In genomic region chr12:53674977-53675700, GRCh38 we compare ENCODE assay signal across 8 cellular contexts. TPM values are rescaled to one million over a fixed set of nuclear protein-coding genes. Genes with fewer than 3 reads are reported as not detected.
A peak's percentile ranks its signal among the peaks of the same experiment; 100 is the strongest.
DNase-seq lines count a peak whose midpoint lies in the region; ATAC-seq and TF ChIP-seq lines count a peak whose summit lies in the region.

No MANE protein-coding gene starts in this region.

- peaks cover 9% of the 10 kb centered on the region for H3K27me3 Mint-ChIP-seq in activated naive CD4-positive, alpha-beta T cell treated with anti-CD3 and anti-CD28 coated beads, Interleukin-2, amount 50 U/mL, for 24 hours

- no peak for TF ChIP-seq EP300 in transverse colon (IDR thresholded peaks at IDR 0.05; ENCODE audit: low read depth)

- H3K4me1 ChIP-seq in adrenal gland (replicated peaks in 1 of 2): peaks cover 15 to 56% of the 10 kb centered on the region in 2 donors
- peaks cover 0 to 8% (median 0%) of the 10 kb centered on the region in 4 donors for H3K4me1 ChIP-seq in right lobe of liver
- peaks cover 10 to 33% (median 18%) of the 10 kb centered on the region in 4 donors for H3K4me1 ChIP-seq in transverse colon

- peak overlapping the region in 4 of 5 donors; percentile 69 to 96 (median 87) for H3K27ac ChIP-seq in adrenal gland
- H3K27ac ChIP-seq in right lobe of liver: peak overlapping the region; percentile 80 to 82 (median 82)
- peak overlapping the region; percentile 85 to 94 (median 90) for H3K27ac ChIP-seq in transverse colon

- no peaks in the 10 kb centered on the region for H3K27me3 ChIP-seq in adrenal gland
- H3K27me3 ChIP-seq in right lobe of liver: no peaks in the 10 kb centered on the region
- peaks cover 6% of the 10 kb centered on the region for H3K27me3 ChIP-seq in transverse colon

- TF ChIP-seq POLR2A in adrenal gland (IDR thresholded peaks at IDR 0.05): no peak
- TF ChIP-seq POLR2A in right lobe of liver (IDR thresholded peaks at IDR 0.05): no peak
- no peak for TF ChIP-seq POLR2A in transverse colon (IDR thresholded peaks at IDR 0.05)

- peaks cover 29% of the 10 kb centered on the region for H3K4me1 Mint-ChIP-seq in activated naive CD4-positive, alpha-beta T cell treated with anti-CD3 and anti-CD28 coated beads, Interleukin-2, amount 50 U/mL, for 24 hours

- intact Hi-C loops in adrenal gland (cut with DNase I): loop anchor here (5.0 kb wide), 2 partner anchors 128 to 133 kb away; no protein-coding TSS in a partner anchor
- intact Hi-C loops in right lobe of liver (cut with DNase I): loop anchor here in 1 of 2 donors (10.0 kb wide), 1 partner anchor 130 kb away; no protein-coding TSS in a partner anchor
- intact Hi-C loops in transverse colon (cut with DNase I; ENCODE audit: low total_unique reads): loop anchor here (5.0 to 10.0 kb wide), 2 partner anchors 50 to 133 kb away; partner anchors contain the start of gene ATF7

- peak overlapping the region in 3 of 4 donors; percentile 70 to 81 (median 80) for H3K4me3 ChIP-seq in adrenal gland
- H3K4me3 ChIP-seq in right lobe of liver: peak overlapping the region; percentile 64 to 88 (median 83)
- peak overlapping the region; percentile 59 to 83 (median 67) for H3K4me3 ChIP-seq in transverse colon

- H3K36me3 ChIP-seq in adrenal gland (replicated peaks in 1 of 2) (peaks cover 0 to 33% of the 10 kb centered on the region in 2 donors), right lobe of liver (peaks cover 0 to 20% (median 8%) of the 10 kb centered on the region in 4 donors), transverse colon (peaks cover 0 to 24% (median 9%) of the 10 kb centered on the region in 4 donors)

- no peak for TF ChIP-seq CTCF in adrenal gland (IDR thresholded peaks at IDR 0.05)
- TF ChIP-seq CTCF in right lobe of liver (IDR thresholded peaks at IDR 0.05): no peak
- TF ChIP-seq CTCF in transverse colon (IDR thresholded peaks at IDR 0.05): no peak

- H3K27ac Mint-ChIP-seq in activated naive CD4-positive, alpha-beta T cell treated with anti-CD3 and anti-CD28 coated beads, Interleukin-2, amount 50 U/mL, for 24 hours: peak overlapping the region; percentile 97

- DNase-seq in activated naive CD4-positive, alpha-beta T cell (lab: John Stamatoyannopoulos, UW): no peak
- DNase-seq in adrenal gland (peak in 1 of 7 donors; percentile 19), right lobe of liver (no peak), transverse colon (no peak), NCI-H2196 treated with DMSO at 0.1 percent for 48 hours (lab: John Stamatoyannopoulos, UW; ENCODE audit: unreplicated experiment) (no peak)
- no peak for DNase-seq in effector CD8-positive, alpha-beta T cell (lab: John Stamatoyannopoulos, UW)

- in situ Hi-C loops in transverse colon (cut with MboI; ENCODE audit: low pct_ligation_motif_present in 1 of 4, low pct_unique_long_range_greater_than_20kb in 1 of 4, low sequenced_read_pairs in 3 of 4): loop anchor here (5.0 to 10.0 kb wide), 3 partner anchors 50 to 133 kb away; partner anchors contain the start of gene ATF7 (in 1 of the 4)

- H3K9me3 ChIP-seq in adrenal gland (replicated peaks in 1 of 3) (no peaks in the 10 kb centered on the region), right lobe of liver (no peaks in the 10 kb centered on the region), transverse colon (no peaks in the 10 kb centered on the region)

- H3K9me3 Mint-ChIP-seq in activated naive CD4-positive, alpha-beta T cell treated with anti-CD3 and anti-CD28 coated beads, Interleukin-2, amount 50 U/mL, for 24 hours: no peaks in the 10 kb centered on the region

- H3K4me3 Mint-ChIP-seq in activated naive CD4-positive, alpha-beta T cell treated with anti-CD3 and anti-CD28 coated beads, Interleukin-2, amount 50 U/mL, for 24 hours: peak overlapping the region; percentile 92

- WGBS in adrenal gland, 4 donors: 20 to 27% (median 26%) methylated on average over 8 of the region's 8 CpGs
- WGBS in right lobe of liver (ENCODE audit: insufficient coverage, low coverage, low lambda C conversion rate, missing lambda C conversion rate): 14% methylated on average over 8 of the region's 8 CpGs
- WGBS in transverse colon (ENCODE audit: low coverage in 1 of 2), 2 donors: 10 to 25% methylated on average over 3 to 8 of the region's 8 CpGs

- H3K36me3 Mint-ChIP-seq in activated naive CD4-positive, alpha-beta T cell treated with anti-CD3 and anti-CD28 coated beads, Interleukin-2, amount 50 U/mL, for 24 hours: peaks cover 10% of the 10 kb centered on the region

- ATAC-seq in right lobe of liver (no peak), HG03095 (IDR thresholded peaks at IDR 0.05; ENCODE audit: unreplicated experiment) (no peak)

RNA-seq across cellular contexts. Expression of gene ATP5MC2, which starts 0.7 kb away (rescaled TPM):
- total RNA-seq in adrenal gland (100 to 1,000 TPM; 351 to 546 (median 470) TPM), right lobe of liver (100 to 1,000 TPM; 122 to 160 (median 135) TPM), transverse colon (100 to 1,000 TPM; 248 to 394 (median 337) TPM)
- 100 to 1,000 TPM; 328 to 658 (median 587) TPM for polyA plus RNA-seq in adrenal gland

RNA-seq across cellular contexts. Expression of gene ATF7, which starts 49.0 kb away (rescaled TPM):
- total RNA-seq in adrenal gland: 10 to 100 TPM; 12.1 to 41.7 (median 28.5) TPM
- 10 to 100 TPM; 13.0 to 31.9 (median 13.5) TPM for polyA plus RNA-seq in adrenal gland
- total RNA-seq in right lobe of liver: 10 to 100 TPM in 5 of 6 experiments, 1 to 10 TPM in 1; 7.9 to 18.7 (median 12.3) TPM
- total RNA-seq in transverse colon: 10 to 100 TPM; 14.2 to 29.7 (median 26.8) TPM

RNA-seq across cellular contexts. Expression of gene CALCOCO1, which starts 52.1 kb away (rescaled TPM):
- 100 to 1,000 TPM in 6 of 8 donors, 10 to 100 TPM in 2; 62.2 to 187 (median 146) TPM for total RNA-seq in adrenal gland
- 100 to 1,000 TPM in 1 of 3 donors, 10 to 100 TPM in 2; 48.0 to 128 (median 85.4) TPM for polyA plus RNA-seq in adrenal gland
- total RNA-seq in right lobe of liver: 10 to 100 TPM; 25.4 to 53.7 (median 34.2) TPM
- 100 to 1,000 TPM; 118 to 186 (median 168) TPM for total RNA-seq in transverse colon
